ENCODE assay signal across 8 cellular contexts in genomic region chr1:111448918-111449702, GRCh38.
DNase-seq lines count a peak whose midpoint lies in the region; ATAC-seq lines count a peak whose summit lies in the region.

Gene ATP5PB (plus strand): TSS chr1:111449464. CDS start chr1:111449542, 78 bp downstream.
Gene WDR77 (minus strand): TSS chr1:111449256. CDS start chr1:111449169, 87 bp downstream.

- peak; percentile 93 for ATAC-seq in GM19372 (IDR thresholded peaks at IDR 0.05; ENCODE audit: low read depth, unreplicated experiment)
- peak; percentile 82 for ATAC-seq in HG03558 (IDR thresholded peaks at IDR 0.05; ENCODE audit: extremely low read depth, unreplicated experiment)

- peak; percentile 47 to 98 (median 90) for DNase-seq in C1 segment of cervical spinal cord (lab: John Stamatoyannopoulos, UW)
- peak; percentile 97 for DNase-seq in NCI-H748 treated with DMSO at 0.1 percent for 48 hours (lab: John Stamatoyannopoulos, UW)
- peak; percentile 62 to 91 for DNase-seq in activated CD4-positive, alpha-beta T cell treated with anti-CD3 and anti-CD28 coated beads, Interleukin-2, amount 50 U/mL, for 24 hours (ENCODE audit: low read depth in 1 of 2, low spot score in 1 of 2)
- DNase-seq in dedifferentiated amniotic fluid mesenchymal stem cell (ENCODE audit: extremely low spot score), result peak; percentile 100
- peak; percentile 99 for DNase-seq in left kidney (ENCODE audit: low read depth, low spot score)
- peak; percentile 86 to 88 for DNase-seq in stimulated activated CD4-positive, alpha-beta T cell treated with anti-CD3 and anti-CD28 coated beads, Interleukin-2, amount 100 ng/mL, for 24 hours

Comparison
In these comparisons a context has a peak if more than half of its experiments do, and no peak if none do; other contexts are left out.
1. Peak in every context shown above with its lines: DNase-seq and ATAC-seq.